ENCODE assay signal across 1 cellular context in genomic region chr1:211088156-211088555, GRCh38.
TF ChIP-seq lines count a peak whose summit lies in the region.

No MANE protein-coding gene starts in this region.

TF ChIP-seq in K562, 482 proteins besides CTCF, POLR2A, EP300 and RAD21 (continued from another document):
- no peak for TF ChIP-seq PKNOX1 (IDR thresholded peaks at IDR 0.05)
